Comparison of ENCODE assay signal across 31 cellular contexts in genomic region chr15:41482478-41482877, GRCh38. TPM values are rescaled to one million over a fixed set of nuclear protein-coding genes. Genes with fewer than 3 reads are reported as not detected.
A peak's percentile ranks its signal among the peaks of the same experiment; 100 is the strongest.
DNase-seq lines count a peak whose midpoint lies in the region; ATAC-seq, FAIRE-seq and TF ChIP-seq lines count a peak whose summit lies in the region.
"Had no signal": no experiment of that assay in that cellular context is flagged by ENCODE, and none has a peak within 500 bp of the region (broad histone marks: within the 10 kb centered on the region; RNA-seq: fewer than 3 reads in every experiment).

No MANE protein-coding gene starts in this region.

- BruUV-seq in A673 (replicated peaks; lab: Mats Ljungman, UMichigan), result TSS peak; percentile 56

- H3K27me3 Mint-ChIP-seq in central memory CD8-positive, alpha-beta T cell, result no peaks in the 10 kb centered on the region
- H3K27me3 Mint-ChIP-seq: stimulated activated naive B cell treated with anti-CD40 and anti-IgM and Interleukin-4, amounts not matched to agents 10 μg/mL and 1 μg/mL and 100 μg/mL, for 72 hours had no signal

- H3K9me3 ChIP-seq in A673 (ENCODE audit: low read depth, low read length, poor library complexity, severe bottlenecking), result no peaks in the 10 kb centered on the region
- no peaks in the 10 kb centered on the region for H3K9me3 ChIP-seq in mucosa of rectum (ENCODE audit: control insufficient read depth in 2 of 2, low read length in 2 of 2)
- H3K9me3 ChIP-seq: body of pancreas, heart right ventricle, lower lobe of right lung, upper lobe of right lung had no signal

- DNase-seq in A673 (ENCODE audit: low spot score), result no peak
- DNase-seq in GM18507 (ENCODE audit: extremely low spot score, insufficient read length, low read depth), result no peak
- no peak for DNase-seq in central memory CD8-positive, alpha-beta T cell (ENCODE audit: low spot score in 2 of 2)
- no peak for DNase-seq in DMS114 treated with DMSO at 0.1 percent for 48 hours (lab: John Stamatoyannopoulos, UW; ENCODE audit: unreplicated experiment)
- DNase-seq in NCI-H146 treated with DMSO at 0.1 percent for 48 hours (lab: John Stamatoyannopoulos, UW; ENCODE audit: unreplicated experiment), result no peak
- DNase-seq: activated CD4-positive, CD25-positive, alpha-beta regulatory T cell; activated naive CD4-positive, alpha-beta T cell; AML-193; body of pancreas; cerebellar nuclear complex; dorsolateral prefrontal cortex; GM23248; heart right ventricle; IMR-90; kidney glomerular epithelial cell; lower lobe of right lung; NCI-H1048; NCI-H1694; NCI-H2171; NCI-H510A; upper lobe of right lung had no signal

- CTCF ChIA-PET in A673 (lab: Charles Lee), result no interaction called here

- H3K36me3 ChIP-seq in A673 (ENCODE audit: insufficient read depth, low read length, poor library complexity, severe bottlenecking) (peaks cover 35% of the 10 kb centered on the region), mucosa of rectum (ENCODE audit: control insufficient read depth in 2 of 2, insufficient read depth in 2 of 2, low read length in 2 of 2) (peaks cover 12 to 35% of the 10 kb centered on the region in 2 donors)

- H3K9me3 Mint-ChIP-seq in central memory CD8-positive, alpha-beta T cell, result no peaks in the 10 kb centered on the region
- H3K9me3 Mint-ChIP-seq: activated T-cell treated with anti-CD3 and anti-CD28 coated beads, Interleukin-2, amount 50 U/mL, for 72 hours; stimulated activated naive B cell treated with anti-CD40 and anti-IgM and Interleukin-4, amounts not matched to agents 10 μg/mL and 1 μg/mL and 100 μg/mL, for 72 hours had no signal

- H3K27me3 ChIP-seq in A673 (replicated peaks; ENCODE audit: insufficient read depth, low read depth, low read length, poor library complexity), result no peaks in the 10 kb centered on the region
- H3K27me3 ChIP-seq in mucosa of rectum (ENCODE audit: control insufficient read depth in 2 of 2, insufficient read depth in 2 of 2, low read length in 2 of 2), result no peaks in the 10 kb centered on the region
- H3K27me3 ChIP-seq: body of pancreas, dorsolateral prefrontal cortex, upper lobe of right lung had no signal

- POLR2A ChIA-PET in A673 (lab: Charles Lee; ENCODE audit: low non-redundant PET), result interaction anchor here (0.7 kb wide), 1 partner anchor 44 kb away, joined by 5 read pairs; no protein-coding TSS in a partner anchor

- no peak overlapping the region for H3K9ac ChIP-seq in mucosa of rectum (ENCODE audit: low read depth in 1 of 2, low read length in 2 of 2)
- H3K9ac ChIP-seq: GM23248, parathyroid adenoma had no signal

- H3K27ac Mint-ChIP-seq in central memory CD8-positive, alpha-beta T cell (ENCODE audit: low read depth), result peak overlapping the region; percentile 10
- H3K27ac Mint-ChIP-seq: activated T-cell treated with anti-CD3 and anti-CD28 coated beads, Interleukin-2, amount 50 U/mL, for 72 hours had no signal

- H3K4me3 Mint-ChIP-seq in central memory CD8-positive, alpha-beta T cell, result no peak overlapping the region
- H3K4me3 Mint-ChIP-seq: stimulated activated naive B cell treated with anti-CD40 and anti-IgM and Interleukin-4, amounts not matched to agents 10 μg/mL and 1 μg/mL and 100 μg/mL, for 72 hours had no signal

- H3K4me1 Mint-ChIP-seq in central memory CD8-positive, alpha-beta T cell, result peaks cover 24% of the 10 kb centered on the region

- intact Hi-C loops in A673 (cut with micrococcal nuclease; ENCODE audit: unreplicated experiment), result no loop called here

- FAIRE-seq in GM18507 (lab: Jason Lieb, UNC), result peak; percentile 12
- FAIRE-seq: A204.1, endothelial cell of umbilical vein, frontal cortex had no signal

- peaks cover 27% of the 10 kb centered on the region for H3K36me3 Mint-ChIP-seq in central memory CD8-positive, alpha-beta T cell (ENCODE audit: insufficient read depth)

- no peak for ATAC-seq in central memory CD8-positive, alpha-beta T cell (replicated peaks; ENCODE audit: extremely low read depth, poor library complexity, severe bottlenecking)
- ATAC-seq in GM19395 (IDR thresholded peaks at IDR 0.05; ENCODE audit: unreplicated experiment), result no peak
- ATAC-seq in HG03521 (IDR thresholded peaks at IDR 0.05; ENCODE audit: unreplicated experiment), result no peak
- ATAC-seq: body of pancreas, heart right ventricle, lower lobe of right lung, upper lobe of right lung had no signal

- H3K27ac ChIP-seq in A673 (ENCODE audit: low read depth, low read length, poor library complexity, severe bottlenecking), result no peak overlapping the region
- peak overlapping the region; percentile 74 to 82 for H3K27ac ChIP-seq in mucosa of rectum (ENCODE audit: low read depth in 2 of 2, low read length in 2 of 2)
- H3K27ac ChIP-seq: body of pancreas, GM23248, heart right ventricle, lower lobe of right lung, parathyroid adenoma, upper lobe of right lung had no signal

- no peak for TF ChIP-seq CTCF in A673 (conservative IDR thresholded peaks at IDR 0.05; ENCODE audit: low read depth, low read length)

- no peak overlapping the region for H3K4me3 ChIP-seq in A673 (ENCODE audit: low read depth, low read length, poor library complexity, severe bottlenecking)
- H3K4me3 ChIP-seq in mucosa of rectum (ENCODE audit: low read length in 2 of 2), result peak overlapping the region in 1 of 2 donors; percentile 32
- H3K4me3 ChIP-seq: body of pancreas, dorsolateral prefrontal cortex, GM23248, heart right ventricle, lower lobe of right lung, skin epidermis, upper lobe of right lung had no signal

- H3K4me1 ChIP-seq in A673 (ENCODE audit: insufficient read depth, low read length, poor library complexity, severe bottlenecking), result no peaks in the 10 kb centered on the region
- H3K4me1 ChIP-seq in mucosa of rectum (ENCODE audit: control insufficient read depth in 2 of 2, insufficient read depth in 2 of 2, low read length in 2 of 2), result peaks cover 23 to 41% of the 10 kb centered on the region in 2 donors
- H3K4me1 ChIP-seq: lower lobe of right lung, parathyroid adenoma, upper lobe of right lung had no signal

RNA-seq across cellular contexts. Expression of gene ITPKA, which starts 11.2 kb away (rescaled TPM):
- total RNA-seq in A673 (2021), result 4.3 and 5.6 TPM in 2 replicates

RNA-seq across cellular contexts. Expression of gene LTK, which starts 31.1 kb away (rescaled TPM):
- 3.8 and 5.4 TPM in 2 replicates for total RNA-seq in A673 (2021)
- total RNA-seq: body of pancreas, frontal cortex, GM23248 had no signal
